In the genomic region with DNA sequence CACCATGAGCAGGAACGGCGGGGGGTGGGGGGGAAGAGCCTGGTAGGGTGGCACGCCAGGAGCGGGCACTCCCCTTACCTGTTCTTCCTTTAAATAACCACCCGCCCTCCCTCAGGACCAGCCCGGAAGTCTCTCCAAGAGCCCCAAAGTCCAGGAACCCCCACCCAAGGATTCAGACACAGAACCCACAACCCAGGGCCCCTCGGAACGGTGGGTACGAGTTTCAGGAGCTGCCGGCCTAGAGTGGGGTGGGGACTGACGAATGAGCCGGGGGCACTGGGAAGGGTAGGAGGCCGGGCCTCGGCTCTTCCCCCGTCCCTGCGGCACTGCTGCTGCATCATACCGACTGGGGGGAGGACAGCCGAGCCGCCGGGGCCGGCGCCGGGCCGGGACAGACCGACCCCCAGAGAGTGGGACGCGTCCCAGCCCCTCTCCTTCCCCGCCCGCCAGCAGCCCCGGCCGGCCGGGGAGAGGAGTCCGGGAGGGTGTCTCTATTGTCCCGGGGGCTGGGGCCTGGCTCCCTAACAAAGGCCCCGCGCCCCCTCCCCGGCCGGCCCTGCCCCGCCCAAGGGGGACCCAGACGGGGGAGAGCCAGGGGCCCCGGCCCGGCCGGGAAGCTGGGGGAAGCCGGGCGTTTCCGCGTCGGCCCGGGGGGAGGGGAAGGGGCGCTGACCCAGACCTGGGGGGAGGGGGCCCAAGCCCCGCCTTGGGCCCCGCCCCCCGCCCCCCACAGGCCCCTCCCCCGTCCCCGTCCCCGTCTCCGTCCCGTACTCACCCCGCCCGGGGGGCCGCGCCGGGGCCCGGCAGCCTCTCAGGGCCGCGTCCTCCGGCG, we compare ENCODE assay signal across 8 cellular contexts. TPM values are rescaled to one million over a fixed set of nuclear protein-coding genes. Genes with fewer than 3 reads are reported as not detected.
DNase-seq lines count a peak whose midpoint lies in the region; ATAC-seq, FAIRE-seq and TF ChIP-seq lines count a peak whose summit lies in the region.

No MANE protein-coding gene starts in this region.

- peak overlapping the region; percentile 80 for H3K27ac Mint-ChIP-seq in activated T-helper 2 cell treated with anti-CD3 and anti-CD28 coated beads, Interferon-gamma antibody, Interleukin-2, Interleukin-4, amounts not matched to agents 10 μg/mL and 5 μg/mL and 100 μg/mL, durations not matched to agents 14 hours and 24 hours and 36 hours
- H3K27ac Mint-ChIP-seq in natural killer cell: peak overlapping the region; percentile 56 to 84

- H3K4me1 Mint-ChIP-seq in activated T-helper 2 cell treated with anti-CD3 and anti-CD28 coated beads, Interferon-gamma antibody, Interleukin-2, Interleukin-4, amounts not matched to agents 10 μg/mL and 5 μg/mL and 100 μg/mL, durations not matched to agents 14 hours and 24 hours and 36 hours (ENCODE audit: low read depth): peaks cover 40% of the 10 kb centered on the region
- peaks cover 32 to 49% of the 10 kb centered on the region in 2 donors for H3K4me1 Mint-ChIP-seq in natural killer cell

- no peak for FAIRE-seq in urothelium cell line (lab: Jason Lieb, UNC)

- H3K27me3 ChIP-seq in A673 (replicated peaks; ENCODE audit: insufficient read depth, low read depth, low read length, poor library complexity): no peaks in the 10 kb centered on the region
- H3K27me3 ChIP-seq in PC-3 (ENCODE audit: low read length): no peaks in the 10 kb centered on the region

- peak; percentile 37 for DNase-seq in A673 (ENCODE audit: low spot score)
- peak; percentile 55 for DNase-seq in PC-3
- DNase-seq in activated T-helper 2 cell treated with anti-CD3 and anti-CD28 coated beads, Interferon-gamma antibody, Interleukin-2, Interleukin-4, amounts not matched to agents 10 μg/mL and 5 μg/mL and 100 μg/mL, durations not matched to agents 14 hours and 24 hours and 36 hours (ENCODE audit: low spot score): peak; percentile 56
- peak; percentile 53 for DNase-seq in fibroblast of pulmonary artery (ENCODE audit: low read depth)
- DNase-seq in natural killer cell: peak; percentile 58
- DNase-seq in urothelium cell line (ENCODE audit: low spot score): peak; percentile 88

- peaks cover 25% of the 10 kb centered on the region for H3K36me3 ChIP-seq in A673 (ENCODE audit: insufficient read depth, low read length, poor library complexity, severe bottlenecking)
- peaks cover 31% of the 10 kb centered on the region for H3K36me3 ChIP-seq in PC-3 (ENCODE audit: low read depth, low read length)

- peaks cover 42% of the 10 kb centered on the region for H3K36me3 Mint-ChIP-seq in activated T-helper 2 cell treated with anti-CD3 and anti-CD28 coated beads, Interferon-gamma antibody, Interleukin-2, Interleukin-4, amounts not matched to agents 10 μg/mL and 5 μg/mL and 100 μg/mL, durations not matched to agents 14 hours and 24 hours and 36 hours (ENCODE audit: low read depth)
- no peaks in the 10 kb centered on the region for H3K36me3 Mint-ChIP-seq in natural killer cell

- no peaks in the 10 kb centered on the region for H3K9me2 ChIP-seq in PC-3 (replicated peaks; ENCODE audit: low read length)

- H3K79me2 ChIP-seq in PC-3 (ENCODE audit: low read length): peaks cover 36% of the 10 kb centered on the region

- BruUV-seq in A673 (replicated peaks; lab: Mats Ljungman, UMichigan) (no TSS peak), PC-3 (replicated peaks; lab: Mats Ljungman, UMichigan) (TSS peak; percentile 61)

- POLR2A ChIA-PET in A673 (lab: Charles Lee; ENCODE audit: low non-redundant PET) (no interaction called here), PC-3 (lab: Charles Lee; ENCODE audit: unreplicated experiment) (interaction anchor here (0.6 to 0.7 kb wide), 2 partner anchors 9 to 75 kb away, joined by 3 to 6 read pairs; no protein-coding TSS in a partner anchor)

- peak overlapping the region; percentile 66 for H2AFZ ChIP-seq in PC-3 (ENCODE audit: low read length)

- H3K4me3 ChIP-seq in A673 (ENCODE audit: low read depth, low read length, poor library complexity, severe bottlenecking) (peak overlapping the region; percentile 65), PC-3 (ENCODE audit: low read length) (peak overlapping the region; percentile 89), fibroblast of pulmonary artery (replicated peaks; ENCODE audit: low read depth, low read length) (peak overlapping the region; percentile 82)

- H3K4me3 Mint-ChIP-seq in activated T-helper 2 cell treated with anti-CD3 and anti-CD28 coated beads, Interferon-gamma antibody, Interleukin-2, Interleukin-4, amounts not matched to agents 10 μg/mL and 5 μg/mL and 100 μg/mL, durations not matched to agents 14 hours and 24 hours and 36 hours (ENCODE audit: low read depth): peak overlapping the region; percentile 88
- H3K4me3 Mint-ChIP-seq in natural killer cell: peak overlapping the region; percentile 83

- no peaks in the 10 kb centered on the region for H3K9me3 ChIP-seq in A673 (ENCODE audit: low read depth, low read length, poor library complexity, severe bottlenecking)
- no peaks in the 10 kb centered on the region for H3K9me3 ChIP-seq in PC-3 (ENCODE audit: low read length)

- H3F3A ChIP-seq in PC-3 (ENCODE audit: low read length, unreplicated experiment): peaks cover under 1% of the 10 kb centered on the region

- H3K27ac ChIP-seq in A673 (ENCODE audit: low read depth, low read length, poor library complexity, severe bottlenecking) (peak overlapping the region; percentile 84), PC-3 (ENCODE audit: low read length) (peak overlapping the region; percentile 74)

- no peaks in the 10 kb centered on the region for H3K4me1 ChIP-seq in A673 (ENCODE audit: insufficient read depth, low read length, poor library complexity, severe bottlenecking)
- peaks cover 27% of the 10 kb centered on the region for H3K4me1 ChIP-seq in PC-3 (ENCODE audit: insufficient read depth, low read length)

- peak overlapping the region; percentile 87 for H3K4me2 ChIP-seq in PC-3 (ENCODE audit: low read length)

- no peaks in the 10 kb centered on the region for H3K9me3 Mint-ChIP-seq in activated T-helper 2 cell treated with anti-CD3 and anti-CD28 coated beads, Interferon-gamma antibody, Interleukin-2, Interleukin-4, amounts not matched to agents 10 μg/mL and 5 μg/mL and 100 μg/mL, durations not matched to agents 14 hours and 24 hours and 36 hours
- no peaks in the 10 kb centered on the region for H3K9me3 Mint-ChIP-seq in natural killer cell

- no peaks in the 10 kb centered on the region for H4K20me1 ChIP-seq in PC-3 (ENCODE audit: low read length)

- intact Hi-C loops in A673 (cut with micrococcal nuclease; ENCODE audit: unreplicated experiment) (no loop called here), PC-3 (cut with micrococcal nuclease) (loop anchor here (1.0 to 10.0 kb wide), 2 partner anchors 13 to 306 kb away; partner anchors contain the start of genes GPATCH8 and TMUB2), natural killer cell (cut with micrococcal nuclease) (no loop called here)
- intact Hi-C loops in activated T-helper 2 cell treated with anti-CD3 and anti-CD28 coated beads, Interferon-gamma antibody, Interleukin-2, Interleukin-4, amounts not matched to agents 10 μg/mL and 5 μg/mL and 100 μg/mL, durations not matched to agents 14 hours and 24 hours and 36 hours (cut with micrococcal nuclease): no loop called here

- H3K27me3 Mint-ChIP-seq in activated T-helper 2 cell treated with anti-CD3 and anti-CD28 coated beads, Interferon-gamma antibody, Interleukin-2, Interleukin-4, amounts not matched to agents 10 μg/mL and 5 μg/mL and 100 μg/mL, durations not matched to agents 14 hours and 24 hours and 36 hours (ENCODE audit: low read depth): no peaks in the 10 kb centered on the region
- H3K27me3 Mint-ChIP-seq in natural killer cell (ENCODE audit: low read depth in 2 of 2): no peaks in the 10 kb centered on the region

- TF ChIP-seq CTCF in A673 (conservative IDR thresholded peaks at IDR 0.05; ENCODE audit: low read depth, low read length): no peak
- TF ChIP-seq CTCF in PC-3 (conservative IDR thresholded peaks at IDR 0.05; ENCODE audit: low read depth, low read length): no peak; the same call in 1 of the 2 replicates
- TF ChIP-seq CTCF in fibroblast of pulmonary artery (IDR thresholded peaks at IDR 0.05; ENCODE audit: low read length, missing control alignments): no peak
- TF ChIP-seq CTCF in natural killer cell (IDR thresholded peaks at IDR 0.05): no peak

- CTCF ChIA-PET in A673 (lab: Charles Lee): no interaction called here
- CTCF ChIA-PET in PC-3 (lab: Charles Lee): interaction anchor here (0.6 to 0.8 kb wide), 4 partner anchors 61 to 823 kb away, joined by 3 to 7 read pairs (median 3); no protein-coding TSS in a partner anchor

- ATAC-seq in GM18861 (IDR thresholded peaks at IDR 0.05; ENCODE audit: unreplicated experiment): peak; percentile 3
- ATAC-seq in HG03045 (IDR thresholded peaks at IDR 0.05; ENCODE audit: unreplicated experiment): peak; percentile 29
- peak; percentile 18 for ATAC-seq in PC-3
- peak; percentile 21 to 38 (median 29) for ATAC-seq in natural killer cell

- peak overlapping the region; percentile 91 for H3K9ac ChIP-seq in PC-3 (ENCODE audit: low read length)

RNA-seq across cellular contexts. Expression of gene ATXN7L3, which starts 0.7 kb away (rescaled TPM):
- total RNA-seq in A673 (2021): 36.9 and 44.5 TPM in 2 replicates
- 73.9 and 78.3 TPM in 2 replicates for total RNA-seq in PC-3 (2014; rRNA removed)
- total RNA-seq in activated T-helper 2 cell treated with anti-CD3 and anti-CD28 coated beads, Interferon-gamma antibody, Interleukin-2, Interleukin-4, amounts not matched to agents 10 μg/mL and 5 μg/mL and 100 μg/mL, durations not matched to agents 14 hours and 24 hours and 36 hours: 107 and 113 TPM in 2 replicates
- total RNA-seq in natural killer cell: 100 to 1,000 TPM in 2 of 3 donors, 10 to 100 TPM in 1; 87.6 to 112 (median 109) TPM

RNA-seq across cellular contexts. Expression of gene TMUB2, which starts 12.2 kb away (rescaled TPM):
- total RNA-seq in A673 (2021): 13.0 and 13.3 TPM in 2 replicates
- total RNA-seq in PC-3 (2014; rRNA removed): 38.3 and 43.4 TPM in 2 replicates
- total RNA-seq in activated T-helper 2 cell treated with anti-CD3 and anti-CD28 coated beads, Interferon-gamma antibody, Interleukin-2, Interleukin-4, amounts not matched to agents 10 μg/mL and 5 μg/mL and 100 μg/mL, durations not matched to agents 14 hours and 24 hours and 36 hours: 20.4 and 20.9 TPM in 2 replicates
- total RNA-seq in natural killer cell: 10 to 100 TPM; 40.4 to 48.2 (median 41.0) TPM

RNA-seq across cellular contexts. Expression of gene UBTF, which starts 20.5 kb away (rescaled TPM):
- total RNA-seq in A673 (2021): 101 and 114 TPM in 2 replicates
- 139 and 183 TPM in 2 replicates for total RNA-seq in PC-3 (2014; rRNA removed)
- total RNA-seq in activated T-helper 2 cell treated with anti-CD3 and anti-CD28 coated beads, Interferon-gamma antibody, Interleukin-2, Interleukin-4, amounts not matched to agents 10 μg/mL and 5 μg/mL and 100 μg/mL, durations not matched to agents 14 hours and 24 hours and 36 hours: 177 and 181 TPM in 2 replicates
- 100 to 1,000 TPM; 132 to 169 (median 168) TPM for total RNA-seq in natural killer cell

RNA-seq across cellular contexts. Expression of gene ASB16, which starts 28.4 kb away (rescaled TPM):
- 0.17 TPM in 1 of 2 replicates, not detected in the other for total RNA-seq in A673 (2021)
- total RNA-seq in PC-3 (2014; rRNA removed): 0.35 and 0.51 TPM in 2 replicates
- 0.21 and 0.59 TPM in 2 replicates for total RNA-seq in activated T-helper 2 cell treated with anti-CD3 and anti-CD28 coated beads, Interferon-gamma antibody, Interleukin-2, Interleukin-4, amounts not matched to agents 10 μg/mL and 5 μg/mL and 100 μg/mL, durations not matched to agents 14 hours and 24 hours and 36 hours
- not detected for total RNA-seq in natural killer cell

RNA-seq across cellular contexts. Expression of gene HROB, which starts 57.2 kb away (rescaled TPM):
- total RNA-seq in A673 (2021) (13.5 and 14.7 TPM in 2 replicates), PC-3 (2014; rRNA removed) (13.5 and 14.3 TPM in 2 replicates), natural killer cell (1 to 10 TPM; 1.9 to 4.4 (median 2.4) TPM)
- 20.7 and 24.1 TPM in 2 replicates for total RNA-seq in activated T-helper 2 cell treated with anti-CD3 and anti-CD28 coated beads, Interferon-gamma antibody, Interleukin-2, Interleukin-4, amounts not matched to agents 10 μg/mL and 5 μg/mL and 100 μg/mL, durations not matched to agents 14 hours and 24 hours and 36 hours

Comparison
In these comparisons a context has a peak if more than half of its experiments do, and no peak if none do; other contexts are left out.
1. Peak in every context shown above with its lines: DNase-seq, ATAC-seq, H3K4me3 ChIP-seq and H3K27ac ChIP-seq.
2. DNase-seq: peak in every context shown above with its lines; median percentile 88 in urothelium cell line; 58 in natural killer cell; 56 in activated T-helper 2 cell treated with anti-CD3 and anti-CD28 coated beads, Interferon-gamma antibody, Interleukin-2, Interleukin-4, amounts not matched to agents 10 μg/mL and 5 μg/mL and 100 μg/mL, durations not matched to agents 14 hours and 24 hours and 36 hours; 55 in PC-3; 53 in fibroblast of pulmonary artery; 37 in A673.